In the genomic region with DNA sequence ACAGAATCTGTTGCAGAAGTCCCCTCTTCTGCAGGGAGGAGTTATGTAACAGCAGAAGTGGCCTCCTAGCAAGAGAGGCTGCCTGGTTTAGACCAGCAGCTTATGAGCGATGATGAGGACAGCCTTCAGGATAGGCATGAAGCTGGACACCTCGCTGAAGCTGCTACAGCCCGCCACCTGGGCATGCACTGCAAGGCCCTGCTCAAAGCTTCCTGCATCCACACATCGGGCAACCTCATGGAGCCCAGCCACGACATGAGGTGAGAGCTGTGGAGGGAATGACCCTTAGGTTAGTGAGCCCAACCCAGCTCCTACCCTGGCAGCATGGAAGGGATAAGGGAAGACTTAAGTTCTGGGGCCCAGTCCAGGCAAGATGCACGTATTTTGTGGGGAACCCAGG, we compare ENCODE assay signal across 8 cellular contexts. TPM values are rescaled to one million over a fixed set of nuclear protein-coding genes. Genes with fewer than 3 reads are reported as not detected.
"Had no signal": no experiment of that assay in that cellular context is flagged by ENCODE, and none has a peak within 500 bp of the region (broad histone marks: within the 10 kb centered on the region; RNA-seq: fewer than 3 reads in every experiment).

No MANE protein-coding gene starts in this region.

- DNase-seq: GDM1, GF-D8 had no signal

- ATAC-seq: GM12878 had no signal

- FAIRE-seq: G401.6, GM12878, GM12891, GM12892, GM18507, GM19239 had no signal

- H3K4me3 ChIP-seq: GM12878 had no signal

RNA-seq across cellular contexts. Expression of gene WNT8B, which starts 24.7 kb away (rescaled TPM):
- total RNA-seq: GM12878 had no signal
- polyA plus RNA-seq: GM12878 had no signal
